ENCODE assay signal across 8 cellular contexts in genomic region chr1:98045211-98046030, GRCh38.
DNase-seq lines count a peak whose midpoint lies in the region.

No MANE protein-coding gene starts in this region.

- peak overlapping the region in 1 of 2 experiments; percentile 87 for H3K18ac ChIP-seq in mesenchymal stem cell (ENCODE audit: low read depth in 1 of 2, low read length in 2 of 2)

- peak overlapping the region; percentile 83 for H3K9ac ChIP-seq in mesenchymal stem cell (ENCODE audit: low read length)

- peaks cover 35% of the 10 kb centered on the region for H3K4me1 ChIP-seq in CD4-positive, alpha-beta memory T cell (ENCODE audit: insufficient read depth, low read length)
- H3K4me1 ChIP-seq in mesenchymal stem cell (ENCODE audit: control insufficient read depth, insufficient read depth, low read depth, low read length) = peaks cover 11% of the 10 kb centered on the region

- peaks cover 0 to 8% (median 3%) of the 10 kb centered on the region in 8 donors for H3K9me3 Mint-ChIP-seq in CD4-positive, alpha-beta memory T cell
- H3K9me3 Mint-ChIP-seq in dendritic cell treated with granulocyte-macrophage colony-stimulating factor and Interleukin-4, amounts not matched to agents 40 ng/mL and 50 ng/mL, for 4 days = no peaks in the 10 kb centered on the region

- POLR2A ChIA-PET in CD4-positive, alpha-beta memory T cell (lab: Charles Lee; ENCODE audit: partially characterized antibody) = no interaction called here

- no peak overlapping the region for H2AK5ac ChIP-seq in mesenchymal stem cell (ENCODE audit: low read length, severe bottlenecking)

- H3K4me3 Mint-ChIP-seq in CD4-positive, alpha-beta memory T cell = peak overlapping the region; percentile 76 to 89 (median 81)
- H3K4me3 Mint-ChIP-seq in dendritic cell treated with granulocyte-macrophage colony-stimulating factor and Interleukin-4, amounts not matched to agents 40 ng/mL and 50 ng/mL, for 4 days = peak overlapping the region; percentile 69

- H3K4me3 ChIP-seq in CD4-positive, alpha-beta memory T cell (ENCODE audit: low read length in 2 of 2) = peak overlapping the region in 1 of 2 donors; percentile 25
- peak overlapping the region; percentile 85 to 87 for H3K4me3 ChIP-seq in mesenchymal stem cell (ENCODE audit: insufficient read depth in 1 of 2, low read depth in 1 of 2, low read length in 2 of 2)

- peak overlapping the region; percentile 47 for H4K91ac ChIP-seq in mesenchymal stem cell (ENCODE audit: low read length)

- peak overlapping the region in 1 of 2 experiments; percentile 37 for H2BK12ac ChIP-seq in mesenchymal stem cell (ENCODE audit: low read length in 2 of 2)

- DNase-seq in CD4-positive, alpha-beta memory T cell = no peak
- DNase-seq in NCI-H446 (lab: John Stamatoyannopoulos, UW) (peak; percentile 79 to 94), mesenchymal stem cell (peak; percentile 37), Kasumi-1 (lab: John Stamatoyannopoulos, UW) (no peak), SHP77 (lab: John Stamatoyannopoulos, UW) (no peak), putamen (ENCODE audit: low spot score) (no peak), superior temporal gyrus (ENCODE audit: extremely low spot score) (no peak)

- CTCF ChIA-PET in CD4-positive, alpha-beta memory T cell (lab: Charles Lee; ENCODE audit: partially characterized antibody) = interaction anchor here (1.0 to 1.7 kb wide), 2 partner anchors 8 to 14 kb away, joined by 3 to 6 read pairs; no protein-coding TSS in a partner anchor

- intact Hi-C loops in CD4-positive, alpha-beta memory T cell (cut with micrococcal nuclease) = loop anchor here (10.0 kb wide), 1 partner anchor 1321 kb away; the partner anchor contains the start of gene PTBP2
- intact Hi-C loops in dendritic cell treated with granulocyte-macrophage colony-stimulating factor and Interleukin-4, amounts not matched to agents 40 ng/mL and 50 ng/mL, for 4 days (cut with micrococcal nuclease) = loop anchor here (10.0 kb wide), 1 partner anchor 191 kb away; no protein-coding TSS in a partner anchor

- no peak overlapping the region for H2BK5ac ChIP-seq in mesenchymal stem cell (ENCODE audit: low read depth, low read length, poor library complexity, severe bottlenecking)

- H3K27me3 ChIP-seq in CD4-positive, alpha-beta memory T cell (ENCODE audit: insufficient read depth, low read length) = peaks cover 39% of the 10 kb centered on the region
- H3K27me3 ChIP-seq in mesenchymal stem cell (ENCODE audit: control insufficient read depth in 1 of 2, insufficient read depth in 1 of 2, low read length in 2 of 2) = peaks cover 12 to 26% of the 10 kb centered on the region in 2 experiments

- no peaks in the 10 kb centered on the region for H3K79me1 ChIP-seq in mesenchymal stem cell (replicated peaks; ENCODE audit: low read length, poor library complexity, severe bottlenecking)

- H2BK120ac ChIP-seq in mesenchymal stem cell (ENCODE audit: low read depth, low read length) = no peak overlapping the region

- 1% methylated on average over 55 of the region's 70 CpGs for WGBS in mesenchymal stem cell

- H3K14ac ChIP-seq in mesenchymal stem cell (ENCODE audit: low read length in 2 of 2) = peak overlapping the region in 1 of 2 experiments; percentile 90

- H3K23ac ChIP-seq in mesenchymal stem cell (ENCODE audit: low read length in 2 of 2) = peak overlapping the region in 1 of 2 experiments; percentile 83

- H3K36me3 ChIP-seq in CD4-positive, alpha-beta memory T cell (ENCODE audit: insufficient read depth, low read length) = no peaks in the 10 kb centered on the region
- H3K36me3 ChIP-seq in mesenchymal stem cell (ENCODE audit: control insufficient read depth in 1 of 2, insufficient read depth in 2 of 2, low read depth in 1 of 2, low read length in 2 of 2) = no peaks in the 10 kb centered on the region

- H2AFZ ChIP-seq in mesenchymal stem cell (ENCODE audit: low read depth, low read length) = peak overlapping the region; percentile 81

- H4K8ac ChIP-seq in mesenchymal stem cell (ENCODE audit: low read length) = no peak overlapping the region

- H3K4me2 ChIP-seq in mesenchymal stem cell (ENCODE audit: low read length, poor library complexity, severe bottlenecking) = peak overlapping the region; percentile 86

- no peaks in the 10 kb centered on the region for H3K36me3 Mint-ChIP-seq in CD4-positive, alpha-beta memory T cell
- no peaks in the 10 kb centered on the region for H3K36me3 Mint-ChIP-seq in dendritic cell treated with granulocyte-macrophage colony-stimulating factor and Interleukin-4, amounts not matched to agents 40 ng/mL and 50 ng/mL, for 4 days (ENCODE audit: low read depth)

- H3K9me3 ChIP-seq in CD4-positive, alpha-beta memory T cell (ENCODE audit: control insufficient read depth in 1 of 2, low read length in 2 of 2) = no peaks in the 10 kb centered on the region
- no peaks in the 10 kb centered on the region for H3K9me3 ChIP-seq in mesenchymal stem cell (ENCODE audit: control insufficient read depth, low read length)

- no peak overlapping the region for H3K27ac ChIP-seq in CD4-positive, alpha-beta memory T cell (ENCODE audit: low read depth, low read length)
- no peak overlapping the region for H3K27ac ChIP-seq in mesenchymal stem cell (ENCODE audit: low read length, poor library complexity, severe bottlenecking)

- peak overlapping the region in 1 of 2 experiments; percentile 30 for H3K4ac ChIP-seq in mesenchymal stem cell (ENCODE audit: low read depth in 1 of 2, low read length in 2 of 2)

- peaks cover 56 to 60% of the 10 kb centered on the region in 2 donors for H3K27me3 Mint-ChIP-seq in CD4-positive, alpha-beta memory T cell
- peaks cover 74% of the 10 kb centered on the region for H3K27me3 Mint-ChIP-seq in dendritic cell treated with granulocyte-macrophage colony-stimulating factor and Interleukin-4, amounts not matched to agents 40 ng/mL and 50 ng/mL, for 4 days

- peaks cover 23 to 40% (median 33%) of the 10 kb centered on the region in 4 donors for H3K4me1 Mint-ChIP-seq in CD4-positive, alpha-beta memory T cell
- peaks cover 42% of the 10 kb centered on the region for H3K4me1 Mint-ChIP-seq in dendritic cell treated with granulocyte-macrophage colony-stimulating factor and Interleukin-4, amounts not matched to agents 40 ng/mL and 50 ng/mL, for 4 days (ENCODE audit: low read depth)

- peak overlapping the region; percentile 30 for H2BK15ac ChIP-seq in mesenchymal stem cell (ENCODE audit: low read depth, poor library complexity, severe bottlenecking)

- no peak overlapping the region for H3K27ac Mint-ChIP-seq in CD4-positive, alpha-beta memory T cell
- no peak overlapping the region for H3K27ac Mint-ChIP-seq in dendritic cell treated with granulocyte-macrophage colony-stimulating factor and Interleukin-4, amounts not matched to agents 40 ng/mL and 50 ng/mL, for 4 days

Comparison
In these comparisons a context has a peak if more than half of its experiments do, and no peak if none do; other contexts are left out.
1. DNase-seq: peak in NCI-H446 (2 of 2) and mesenchymal stem cell (single experiment); none in CD4-positive, alpha-beta memory T cell (0 of 5), Kasumi-1 (0 of 2), SHP77 (0 of 2), putamen (single experiment) and superior temporal gyrus (single experiment).